10 cellular contexts compared by ENCODE assay signal in the genomic region with DNA sequence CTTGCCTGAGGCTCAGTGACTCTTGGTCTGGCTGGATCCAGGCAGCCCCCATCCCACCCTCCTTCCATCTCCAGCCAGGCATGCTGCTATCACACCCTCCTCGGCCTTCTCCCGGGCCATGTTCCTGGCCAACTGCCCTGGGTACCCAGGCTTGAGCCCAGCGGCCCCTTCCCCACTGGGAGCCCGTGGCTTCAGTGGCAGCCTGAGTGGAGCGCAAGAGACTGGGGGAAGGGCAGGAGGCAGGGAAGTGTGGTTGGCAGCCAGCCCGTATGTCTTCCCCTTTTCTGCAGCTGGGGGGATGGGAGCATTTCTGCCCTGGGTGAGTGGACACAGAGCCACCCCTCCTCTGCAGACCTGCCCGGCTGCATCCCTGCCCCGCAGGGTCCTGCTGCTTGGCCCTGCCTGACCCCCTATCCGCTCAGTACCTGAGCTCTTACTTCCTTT.
DNase-seq lines count a peak whose midpoint lies in the region; ATAC-seq and TF ChIP-seq lines count a peak whose summit lies in the region.
"Had no signal": no experiment of that assay in that cellular context is flagged by ENCODE, and none has a peak within 500 bp of the region (broad histone marks: within the 10 kb centered on the region; RNA-seq: fewer than 3 reads in every experiment).

No MANE protein-coding gene starts in this region.

- WGBS in transverse colon (ENCODE audit: low coverage in 1 of 2), 2 donors = 37 to 61% methylated on average over 2 to 6 of the region's 9 CpGs

- H3K9me3 ChIP-seq in transverse colon = no peaks in the 10 kb centered on the region

- no peaks in the 10 kb centered on the region for H3K36me3 ChIP-seq in transverse colon

- TF ChIP-seq EP300 in transverse colon (IDR thresholded peaks at IDR 0.05; ENCODE audit: low read depth) = no peak

- TF ChIP-seq POLR2A in transverse colon (IDR thresholded peaks at IDR 0.05) = no peak

- no peak overlapping the region for H3K27ac Mint-ChIP-seq in WTC11
- H3K27ac Mint-ChIP-seq: CD8-positive, alpha-beta T cell had no signal

- peaks cover 13% of the 10 kb centered on the region; the same call in 1 of the 2 replicates for H3K4me1 Mint-ChIP-seq in WTC11

- ATAC-seq in WTC11 = peak; percentile 23
- ATAC-seq in left colon = peak; percentile 36
- ATAC-seq in GM18868 (IDR thresholded peaks at IDR 0.05; ENCODE audit: unreplicated experiment) = no peak
- ATAC-seq: CD8-positive, alpha-beta T cell had no signal

- no peaks in the 10 kb centered on the region for H3K27me3 ChIP-seq in transverse colon

- H3K4me3 Mint-ChIP-seq in WTC11 = no peak overlapping the region
- H3K4me3 Mint-ChIP-seq: CD8-positive, alpha-beta T cell had no signal

- H3K4me3 ChIP-seq in transverse colon = no peak overlapping the region

- POLR2A ChIA-PET in WTC11 (lab: Charles Lee) = interaction anchor here (1.5 kb wide), 1 partner anchor 9 kb away, joined by 3 read pairs; no protein-coding TSS in a partner anchor

- intact Hi-C loops in left colon (cut with DNase I, micrococcal nuclease) = no loop called here
- intact Hi-C loops in transverse colon (cut with DNase I; ENCODE audit: low total_unique reads) = no loop called here

- H3K27me3 Mint-ChIP-seq in WTC11 (ENCODE audit: low read depth) = no peaks in the 10 kb centered on the region

- H3K27ac ChIP-seq in transverse colon = no peak overlapping the region

- H3K9me3 Mint-ChIP-seq in WTC11 = peaks cover 5% of the 10 kb centered on the region; the same call in 1 of the 2 replicates
- H3K9me3 Mint-ChIP-seq: CD8-positive, alpha-beta T cell had no signal

- CTCF ChIA-PET in WTC11 (lab: Charles Lee) = interaction anchor here (1.2 to 5.0 kb wide), 4 partner anchors 11 to 200 kb away, joined by 3 to 55 read pairs (median 6); no protein-coding TSS in a partner anchor

- DNase-seq in activated effector memory CD4-positive, alpha-beta T cell treated with anti-CD3 and anti-CD28 coated beads, Interleukin-2, amount 50 U/mL, for 16 hours = peak; percentile 27
- no peak for DNase-seq in activated effector memory CD4-positive, alpha-beta T cell treated with Interleukin-2 at 50 U/mL for 16 hours
- DNase-seq in WTC11 (ENCODE audit: low spot score) (no peak), left colon (peak; percentile 50 to 52), transverse colon (peak; percentile 35), NCI-H446 (lab: John Stamatoyannopoulos, UW) (no peak), NCI-H1436 treated with DMSO at 0.1 percent for 48 hours (lab: John Stamatoyannopoulos, UW) (no peak)
- DNase-seq: occipital lobe had no signal

- in situ Hi-C loops in transverse colon (cut with MboI; ENCODE audit: low pct_ligation_motif_present in 1 of 4, low pct_unique_long_range_greater_than_20kb in 1 of 4, low sequenced_read_pairs in 3 of 4) = no loop called here

- peaks cover 3% of the 10 kb centered on the region for H3K36me3 Mint-ChIP-seq in WTC11
- H3K36me3 Mint-ChIP-seq: CD8-positive, alpha-beta T cell had no signal

- no peak for TF ChIP-seq CTCF in WTC11 (IDR thresholded peaks at IDR 0.05)
- TF ChIP-seq CTCF in transverse colon (IDR thresholded peaks at IDR 0.05) = no peak

- H3K4me1 ChIP-seq in transverse colon = peaks cover 0 to 9% (median 0%) of the 10 kb centered on the region in 4 donors

TF ChIP-seq in WTC11, 78 proteins besides CTCF, POLR2A, EP300 and RAD21:
- peak; percentile 70; the same call in 1 of the 2 replicates for TF ChIP-seq ZNF121 (CRISPR knock-in tag; IDR thresholded peaks at IDR 0.05)
- TF ChIP-seq, protein P1, sequence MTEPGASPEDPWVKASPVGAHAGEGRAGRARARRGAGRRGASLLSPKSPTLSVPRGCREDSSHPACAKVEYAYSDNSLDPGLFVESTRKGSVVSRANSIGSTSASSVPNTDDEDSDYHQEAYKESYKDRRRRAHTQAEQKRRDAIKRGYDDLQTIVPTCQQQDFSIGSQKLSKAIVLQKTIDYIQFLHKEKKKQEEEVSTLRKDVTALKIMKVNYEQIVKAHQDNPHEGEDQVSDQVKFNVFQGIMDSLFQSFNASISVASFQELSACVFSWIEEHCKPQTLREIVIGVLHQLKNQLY (CRISPR knock-in tag; IDR thresholded peaks at IDR 0.05) = no peak
- TF ChIP-seq ETV6 (CRISPR knock-in tag; IDR thresholded peaks at IDR 0.05) = no peak

Comparison
In these comparisons a context has a peak if more than half of its experiments do, and no peak if none do; other contexts are left out.
1. DNase-seq: peak in activated effector memory CD4-positive, alpha-beta T cell treated with anti-CD3 and anti-CD28 coated beads, Interleukin-2, amount 50 U/mL, for 16 hours (single experiment), left colon (2 of 2) and transverse colon (single experiment); none in activated effector memory CD4-positive, alpha-beta T cell treated with Interleukin-2 at 50 U/mL for 16 hours (single experiment), WTC11 (single experiment), NCI-H446 (0 of 2) and NCI-H1436 treated with DMSO at 0.1 percent for 48 hours (single experiment).